Comparison of ENCODE assay signal across 8 cellular contexts in genomic region chr6:31861919-31862343, GRCh38. TPM values are rescaled to one million over a fixed set of nuclear protein-coding genes. Genes with fewer than 3 reads are reported as not detected.
A peak's percentile ranks its signal among the peaks of the same experiment; 100 is the strongest.
DNase-seq lines count a peak whose midpoint lies in the region; ATAC-seq and TF ChIP-seq lines count a peak whose summit lies in the region.

No MANE protein-coding gene starts in this region.

- CTCF ChIA-PET in T-cell (lab: Charles Lee) = interaction anchor here in 1 of 2 donors (1.1 to 1.2 kb wide), 2 partner anchors 23 to 122 kb away, joined by 5 to 6 read pairs; partner anchors contain the start of gene MSH5

- H3K4me1 ChIP-seq in rectal smooth muscle tissue (ENCODE audit: control insufficient read depth, insufficient read depth, low read length) = peaks cover 5% of the 10 kb centered on the region

- DNase-seq in T-cell (peak in 2 of 34 experiments; percentile 1 to 9), fibroblast of villous mesenchyme (ENCODE audit: low read depth) (no peak)
- DNase-seq in activated CD4-positive, CD25-positive, alpha-beta regulatory T cell (lab: John Stamatoyannopoulos, UW) = no peak

- peaks cover 27% of the 10 kb centered on the region for H3K36me3 Mint-ChIP-seq in T-cell

- peak overlapping the region; percentile 76 for H3K9ac ChIP-seq in rectal smooth muscle tissue (ENCODE audit: low read length)

- POLR2A ChIA-PET in T-cell (lab: Charles Lee) = interaction anchor here in 1 of 2 donors (1.5 kb wide), 1 partner anchor 37 kb away, joined by 5 read pairs; no protein-coding TSS in a partner anchor

- peak overlapping the region; percentile 72 for H3K4me3 ChIP-seq in GM08714 (ENCODE audit: low read length)
- peak overlapping the region; percentile 75 for H3K4me3 ChIP-seq in fibroblast of villous mesenchyme (ENCODE audit: low read depth, low read length)
- peak overlapping the region; percentile 77 for H3K4me3 ChIP-seq in rectal smooth muscle tissue (ENCODE audit: low read length)

- H3K36me3 ChIP-seq in rectal smooth muscle tissue (ENCODE audit: control insufficient read depth, insufficient read depth, low read length) = peaks cover 14% of the 10 kb centered on the region

- H3K9me3 Mint-ChIP-seq in T-cell = no peaks in the 10 kb centered on the region

- no peak for TF ChIP-seq CTCF in fibroblast of villous mesenchyme (IDR thresholded peaks at IDR 0.05; ENCODE audit: insufficient read depth, low read depth, low read length)

- peaks cover 23 to 33% (median 23%) of the 10 kb centered on the region in 3 donors for H3K4me1 Mint-ChIP-seq in T-cell

- H3K27ac ChIP-seq in rectal smooth muscle tissue (ENCODE audit: low read depth, low read length) = peak overlapping the region; percentile 87

- H3K27ac Mint-ChIP-seq in T-cell = peak overlapping the region; percentile 88 to 94

- peak overlapping the region; percentile 91 to 97 (median 93) for H3K4me3 Mint-ChIP-seq in T-cell

- H3K27me3 ChIP-seq in rectal smooth muscle tissue (ENCODE audit: control insufficient read depth, insufficient read depth, low read length) = no peaks in the 10 kb centered on the region

- H3K27me3 Mint-ChIP-seq in T-cell = no peaks in the 10 kb centered on the region

- no peak for ATAC-seq in T-cell (replicated peaks in 1 of 4)
- no peak for ATAC-seq in GM21515 (IDR thresholded peaks at IDR 0.05; ENCODE audit: unreplicated experiment)
- no peak for ATAC-seq in HG03469 (IDR thresholded peaks at IDR 0.05; ENCODE audit: unreplicated experiment)
- ATAC-seq in GM19023 (IDR thresholded peaks at IDR 0.05; ENCODE audit: unreplicated experiment) = no peak

RNA-seq across cellular contexts. Expression of gene NEU1, which starts 0.7 kb away (rescaled TPM):
- 10 to 100 TPM; 15.9 to 29.2 (median 19.9) TPM for total RNA-seq in T-cell
- total RNA-seq in fibroblast of villous mesenchyme = 70.8 and 77.6 TPM in 2 replicates

RNA-seq across cellular contexts. Expression of gene SLC44A4, which starts 16.9 kb away (rescaled TPM):
- total RNA-seq in T-cell (under 1 TPM in 3 of 5 donors, not detected in 2; 0.13 to 0.96 (median 0.57) TPM), fibroblast of villous mesenchyme (not detected in 2 replicates)

RNA-seq across cellular contexts. Expression of gene HSPA1B, which starts 34.4 kb away (rescaled TPM):
- total RNA-seq in T-cell (100 to 1,000 TPM in 1 of 5 donors, 10 to 100 TPM in 2, 1 to 10 TPM in 2; 6.3 to 105 (median 67.9) TPM), fibroblast of villous mesenchyme (84.4 and 148 TPM in 2 replicates)

RNA-seq across cellular contexts. Expression of gene EHMT2, which starts 35.6 kb away (rescaled TPM):
- total RNA-seq in T-cell (10 to 100 TPM; 49.1 to 83.8 (median 78.9) TPM), fibroblast of villous mesenchyme (38.0 and 42.7 TPM in 2 replicates)

RNA-seq across cellular contexts. Expression of gene ZBTB12, which starts 40.0 kb away (rescaled TPM):
- total RNA-seq in T-cell = 1 to 10 TPM; 1.0 to 3.5 (median 3.1) TPM
- total RNA-seq in fibroblast of villous mesenchyme = 1.9 and 3.0 TPM in 2 replicates
